ENCODE assay signal across 1 cellular context in genomic region chr11:43550714-43551113, GRCh38.
TF ChIP-seq lines count a peak whose summit lies in the region.

No MANE protein-coding gene starts in this region.

TF ChIP-seq in H1, 55 proteins besides CTCF, POLR2A, EP300 and RAD21 (continued from another document):
- TF ChIP-seq ATF2 (IDR thresholded peaks at IDR 0.05; ENCODE audit: low read length), result no peak
- no peak for TF ChIP-seq TAF7 (optimal IDR thresholded peaks at IDR 0.05; ENCODE audit: borderline replicate concordance, low read depth, low read length)
- TF ChIP-seq CHD1 (IDR thresholded peaks at IDR 0.05; ENCODE audit: low read depth, low read length), result no peak
- TF ChIP-seq GTF2F1 (IDR thresholded peaks at IDR 0.05; ENCODE audit: borderline replicate concordance, low read depth, low read length), result no peak
- TF ChIP-seq CHD7 (IDR thresholded peaks at IDR 0.05; ENCODE audit: insufficient replicate concordance, low read length), result no peak
- TF ChIP-seq TAF1 (IDR thresholded peaks at IDR 0.05; ENCODE audit: low read depth, low read length), result no peak
- TF ChIP-seq KDM4A (IDR thresholded peaks at IDR 0.05; ENCODE audit: low read depth, low read length, severe bottlenecking), result no peak
- no peak for TF ChIP-seq E2F6 (IDR thresholded peaks at IDR 0.05)
